ENCODE assay signal across 1 cellular context in the genomic region with DNA sequence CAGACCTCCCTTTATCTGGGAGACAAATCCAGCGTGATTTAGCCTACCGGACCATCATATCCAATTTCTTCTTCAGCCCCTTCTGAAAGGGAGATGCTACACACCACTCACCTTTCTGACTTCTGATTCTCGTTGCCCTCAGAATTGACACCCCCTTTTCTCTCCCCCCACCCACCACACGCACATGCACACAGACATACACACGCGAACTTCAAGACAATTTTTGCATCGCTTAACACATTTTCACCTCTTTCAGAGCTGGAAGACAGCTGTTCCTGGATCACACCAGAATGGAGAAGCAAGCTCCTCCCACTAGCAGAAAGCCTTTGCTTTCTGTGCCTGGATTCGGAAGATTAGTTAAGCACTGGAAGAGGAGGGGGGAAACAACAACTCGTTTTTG.
TF ChIP-seq lines count a peak whose summit lies in the region.

No MANE protein-coding gene starts in this region.

TF ChIP-seq in HepG2, 621 proteins besides CTCF, POLR2A, EP300 and RAD21 (continued from another document):
- TF ChIP-seq, protein P1, sequence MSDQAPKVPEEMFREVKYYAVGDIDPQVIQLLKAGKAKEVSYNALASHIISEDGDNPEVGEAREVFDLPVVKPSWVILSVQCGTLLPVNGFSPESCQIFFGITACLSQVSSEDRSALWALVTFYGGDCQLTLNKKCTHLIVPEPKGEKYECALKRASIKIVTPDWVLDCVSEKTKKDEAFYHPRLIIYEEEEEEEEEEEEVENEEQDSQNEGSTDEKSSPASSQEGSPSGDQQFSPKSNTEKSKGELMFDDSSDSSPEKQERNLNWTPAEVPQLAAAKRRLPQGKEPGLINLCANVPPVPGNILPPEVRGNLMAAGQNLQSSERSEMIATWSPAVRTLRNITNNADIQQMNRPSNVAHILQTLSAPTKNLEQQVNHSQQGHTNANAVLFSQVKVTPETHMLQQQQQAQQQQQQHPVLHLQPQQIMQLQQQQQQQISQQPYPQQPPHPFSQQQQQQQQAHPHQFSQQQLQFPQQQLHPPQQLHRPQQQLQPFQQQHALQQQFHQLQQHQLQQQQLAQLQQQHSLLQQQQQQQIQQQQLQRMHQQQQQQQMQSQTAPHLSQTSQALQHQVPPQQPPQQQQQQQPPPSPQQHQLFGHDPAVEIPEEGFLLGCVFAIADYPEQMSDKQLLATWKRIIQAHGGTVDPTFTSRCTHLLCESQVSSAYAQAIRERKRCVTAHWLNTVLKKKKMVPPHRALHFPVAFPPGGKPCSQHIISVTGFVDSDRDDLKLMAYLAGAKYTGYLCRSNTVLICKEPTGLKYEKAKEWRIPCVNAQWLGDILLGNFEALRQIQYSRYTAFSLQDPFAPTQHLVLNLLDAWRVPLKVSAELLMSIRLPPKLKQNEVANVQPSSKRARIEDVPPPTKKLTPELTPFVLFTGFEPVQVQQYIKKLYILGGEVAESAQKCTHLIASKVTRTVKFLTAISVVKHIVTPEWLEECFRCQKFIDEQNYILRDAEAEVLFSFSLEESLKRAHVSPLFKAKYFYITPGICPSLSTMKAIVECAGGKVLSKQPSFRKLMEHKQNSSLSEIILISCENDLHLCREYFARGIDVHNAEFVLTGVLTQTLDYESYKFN (CRISPR knock-in tag; conservative IDR thresholded peaks at IDR 0.05): no peak
- TF ChIP-seq ZNF607 (CRISPR knock-in tag; IDR thresholded peaks at IDR 0.05; ENCODE audit: borderline replicate concordance): no peak
- TF ChIP-seq, protein P2, sequence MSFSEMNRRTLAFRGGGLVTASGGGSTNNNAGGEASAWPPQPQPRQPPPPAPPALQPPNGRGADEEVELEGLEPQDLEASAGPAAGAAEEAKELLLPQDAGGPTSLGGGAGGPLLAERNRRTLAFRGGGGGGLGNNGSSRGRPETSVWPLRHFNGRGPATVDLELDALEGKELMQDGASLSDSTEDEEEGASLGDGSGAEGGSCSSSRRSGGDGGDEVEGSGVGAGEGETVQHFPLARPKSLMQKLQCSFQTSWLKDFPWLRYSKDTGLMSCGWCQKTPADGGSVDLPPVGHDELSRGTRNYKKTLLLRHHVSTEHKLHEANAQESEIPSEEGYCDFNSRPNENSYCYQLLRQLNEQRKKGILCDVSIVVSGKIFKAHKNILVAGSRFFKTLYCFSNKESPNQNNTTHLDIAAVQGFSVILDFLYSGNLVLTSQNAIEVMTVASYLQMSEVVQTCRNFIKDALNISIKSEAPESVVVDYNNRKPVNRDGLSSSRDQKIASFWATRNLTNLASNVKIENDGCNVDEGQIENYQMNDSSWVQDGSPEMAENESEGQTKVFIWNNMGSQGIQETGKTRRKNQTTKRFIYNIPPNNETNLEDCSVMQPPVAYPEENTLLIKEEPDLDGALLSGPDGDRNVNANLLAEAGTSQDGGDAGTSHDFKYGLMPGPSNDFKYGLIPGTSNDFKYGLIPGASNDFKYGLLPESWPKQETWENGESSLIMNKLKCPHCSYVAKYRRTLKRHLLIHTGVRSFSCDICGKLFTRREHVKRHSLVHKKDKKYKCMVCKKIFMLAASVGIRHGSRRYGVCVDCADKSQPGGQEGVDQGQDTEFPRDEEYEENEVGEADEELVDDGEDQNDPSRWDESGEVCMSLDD (CRISPR knock-in tag; IDR thresholded peaks at IDR 0.05; ENCODE audit: borderline replicate concordance): no peak
- TF ChIP-seq, protein P3, sequence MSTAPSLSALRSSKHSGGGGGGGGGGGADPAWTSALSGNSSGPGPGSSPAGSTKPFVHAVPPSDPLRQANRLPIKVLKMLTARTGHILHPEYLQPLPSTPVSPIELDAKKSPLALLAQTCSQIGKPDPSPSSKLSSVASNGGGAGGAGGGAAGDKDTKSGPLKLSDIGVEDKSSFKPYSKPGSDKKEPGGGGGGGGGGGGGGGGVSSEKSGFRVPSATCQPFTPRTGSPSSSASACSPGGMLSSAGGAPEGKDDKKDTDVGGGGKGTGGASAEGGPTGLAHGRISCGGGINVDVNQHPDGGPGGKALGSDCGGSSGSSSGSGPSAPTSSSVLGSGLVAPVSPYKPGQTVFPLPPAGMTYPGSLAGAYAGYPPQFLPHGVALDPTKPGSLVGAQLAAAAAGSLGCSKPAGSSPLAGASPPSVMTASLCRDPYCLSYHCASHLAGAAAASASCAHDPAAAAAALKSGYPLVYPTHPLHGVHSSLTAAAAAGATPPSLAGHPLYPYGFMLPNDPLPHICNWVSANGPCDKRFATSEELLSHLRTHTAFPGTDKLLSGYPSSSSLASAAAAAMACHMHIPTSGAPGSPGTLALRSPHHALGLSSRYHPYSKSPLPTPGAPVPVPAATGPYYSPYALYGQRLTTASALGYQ (CRISPR knock-in tag; IDR thresholded peaks at IDR 0.05): no peak
- TF ChIP-seq TARDBP (CRISPR knock-in tag; IDR thresholded peaks at IDR 0.05): no peak
- TF ChIP-seq, protein P4, sequence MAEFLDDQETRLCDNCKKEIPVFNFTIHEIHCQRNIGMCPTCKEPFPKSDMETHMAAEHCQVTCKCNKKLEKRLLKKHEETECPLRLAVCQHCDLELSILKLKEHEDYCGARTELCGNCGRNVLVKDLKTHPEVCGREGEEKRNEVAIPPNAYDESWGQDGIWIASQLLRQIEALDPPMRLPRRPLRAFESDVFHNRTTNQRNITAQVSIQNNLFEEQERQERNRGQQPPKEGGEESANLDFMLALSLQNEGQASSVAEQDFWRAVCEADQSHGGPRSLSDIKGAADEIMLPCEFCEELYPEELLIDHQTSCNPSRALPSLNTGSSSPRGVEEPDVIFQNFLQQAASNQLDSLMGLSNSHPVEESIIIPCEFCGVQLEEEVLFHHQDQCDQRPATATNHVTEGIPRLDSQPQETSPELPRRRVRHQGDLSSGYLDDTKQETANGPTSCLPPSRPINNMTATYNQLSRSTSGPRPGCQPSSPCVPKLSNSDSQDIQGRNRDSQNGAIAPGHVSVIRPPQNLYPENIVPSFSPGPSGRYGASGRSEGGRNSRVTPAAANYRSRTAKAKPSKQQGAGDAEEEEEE (CRISPR knock-in tag; IDR thresholded peaks at IDR 0.05; ENCODE audit: borderline replicate concordance): no peak
- no peak for TF ChIP-seq DMAP1 (CRISPR knock-in tag; IDR thresholded peaks at IDR 0.05)
- TF ChIP-seq, protein P5, sequence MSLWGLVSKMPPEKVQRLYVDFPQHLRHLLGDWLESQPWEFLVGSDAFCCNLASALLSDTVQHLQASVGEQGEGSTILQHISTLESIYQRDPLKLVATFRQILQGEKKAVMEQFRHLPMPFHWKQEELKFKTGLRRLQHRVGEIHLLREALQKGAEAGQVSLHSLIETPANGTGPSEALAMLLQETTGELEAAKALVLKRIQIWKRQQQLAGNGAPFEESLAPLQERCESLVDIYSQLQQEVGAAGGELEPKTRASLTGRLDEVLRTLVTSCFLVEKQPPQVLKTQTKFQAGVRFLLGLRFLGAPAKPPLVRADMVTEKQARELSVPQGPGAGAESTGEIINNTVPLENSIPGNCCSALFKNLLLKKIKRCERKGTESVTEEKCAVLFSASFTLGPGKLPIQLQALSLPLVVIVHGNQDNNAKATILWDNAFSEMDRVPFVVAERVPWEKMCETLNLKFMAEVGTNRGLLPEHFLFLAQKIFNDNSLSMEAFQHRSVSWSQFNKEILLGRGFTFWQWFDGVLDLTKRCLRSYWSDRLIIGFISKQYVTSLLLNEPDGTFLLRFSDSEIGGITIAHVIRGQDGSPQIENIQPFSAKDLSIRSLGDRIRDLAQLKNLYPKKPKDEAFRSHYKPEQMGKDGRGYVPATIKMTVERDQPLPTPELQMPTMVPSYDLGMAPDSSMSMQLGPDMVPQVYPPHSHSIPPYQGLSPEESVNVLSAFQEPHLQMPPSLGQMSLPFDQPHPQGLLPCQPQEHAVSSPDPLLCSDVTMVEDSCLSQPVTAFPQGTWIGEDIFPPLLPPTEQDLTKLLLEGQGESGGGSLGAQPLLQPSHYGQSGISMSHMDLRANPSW (CRISPR knock-in tag; IDR thresholded peaks at IDR 0.05; ENCODE audit: borderline replicate concordance): no peak
- no peak for TF ChIP-seq HNRNPUL1 (IDR thresholded peaks at IDR 0.05; ENCODE audit: low read depth, low read length)
- no peak for TF ChIP-seq ZNF354B (CRISPR knock-in tag; IDR thresholded peaks at IDR 0.05)
